Comparison of ENCODE assay signal across 8 cellular contexts in genomic region chr20:19415786-19416185, GRCh38.
"Had no signal": no experiment of that assay in that cellular context is flagged by ENCODE, and none has a peak within 500 bp of the region (broad histone marks: within the 10 kb centered on the region; RNA-seq: fewer than 3 reads in every experiment).

No MANE protein-coding gene starts in this region.

- H3K4me3 Mint-ChIP-seq: HFFc6, IgD-negative memory B cell had no signal

- H3K36me3 ChIP-seq: HAP-1 had no signal

- H3K9me3 Mint-ChIP-seq: IgD-negative memory B cell had no signal

- H3K27ac ChIP-seq: GM23248 had no signal

- ATAC-seq: HCT116 had no signal

- H3K36me3 Mint-ChIP-seq: IgD-negative memory B cell had no signal

- H3K4me3 ChIP-seq: GM23248, HAP-1 had no signal

- H3K4me1 ChIP-seq: HAP-1 had no signal

- H3K27me3 Mint-ChIP-seq: IgD-negative memory B cell had no signal

- DNase-seq: GM23248, GOT3, H7, HFFc6, KBM-7 had no signal

- H3K4me1 Mint-ChIP-seq: IgD-negative memory B cell had no signal

- H3K9me3 ChIP-seq: HAP-1 had no signal

- H3K27ac Mint-ChIP-seq: HFFc6, IgD-negative memory B cell had no signal
